In genomic region chr17:72412650-72413076, GRCh38 we compare ENCODE assay signal across 18 cellular contexts.
A peak's percentile ranks its signal among the peaks of the same experiment; 100 is the strongest.
DNase-seq lines count a peak whose midpoint lies in the region; ATAC-seq, FAIRE-seq and TF ChIP-seq lines count a peak whose summit lies in the region.
"Had no signal": no experiment of that assay in that cellular context is flagged by ENCODE, and none has a peak within 500 bp of the region (broad histone marks: within the 10 kb centered on the region; RNA-seq: fewer than 3 reads in every experiment).

No MANE protein-coding gene starts in this region.

- H3K9me3 ChIP-seq in HepG2 (ENCODE audit: low read length) (peaks cover 9% of the 10 kb centered on the region), right lobe of liver (no peaks in the 10 kb centered on the region), right cardiac atrium (ENCODE audit: control insufficient read depth, low read length) (no peaks in the 10 kb centered on the region), OCI-LY7 (ENCODE audit: low read length) (peaks cover 8% of the 10 kb centered on the region; the same call in 1 of the 2 replicates)

- H4K20me1 ChIP-seq in HepG2 (ENCODE audit: insufficient read depth, low read length) (no peaks in the 10 kb centered on the region), OCI-LY7 (ENCODE audit: insufficient read depth, low read length) (no peaks in the 10 kb centered on the region)

- no peak for TF ChIP-seq RAD21 in HepG2 (CRISPR knock-in tag; IDR thresholded peaks at IDR 0.05)

- no peak for TF ChIP-seq CTCF in HepG2 (CRISPR knock-in tag; IDR thresholded peaks at IDR 0.05)
- TF ChIP-seq CTCF in right lobe of liver (IDR thresholded peaks at IDR 0.05): no peak
- no peak for TF ChIP-seq CTCF in fibroblast of mammary gland (conservative IDR thresholded peaks at IDR 0.05; ENCODE audit: control insufficient read depth, insufficient read depth, low read depth, low read length)
- TF ChIP-seq CTCF in type B pancreatic cell (conservative IDR thresholded peaks at IDR 0.05): no peak
- no peak for TF ChIP-seq CTCF in OCI-LY7 (conservative IDR thresholded peaks at IDR 0.05; ENCODE audit: low read length)
- TF ChIP-seq CTCF in GM10266 (IDR thresholded peaks at IDR 0.05; ENCODE audit: control insufficient read depth, insufficient read depth, low read depth, missing control alignments): no peak

- H3K27ac Mint-ChIP-seq in type B pancreatic cell: peak overlapping the region; percentile 63
- H3K27ac Mint-ChIP-seq: CD14-positive monocyte had no signal

- H3K4me3 ChIP-seq in HepG2 (replicated peaks in 1 of 3; ENCODE audit: insufficient read depth in 1 of 3, low read depth in 2 of 3, low read length in 3 of 3) (peak overlapping the region in 1 of 3 experiments; percentile 28; a peak in 1 of 6 replicates), right lobe of liver (no peak overlapping the region), fibroblast of mammary gland (ENCODE audit: control insufficient read depth, low read depth, low read length) (no peak overlapping the region), right cardiac atrium (ENCODE audit: low read length) (no peak overlapping the region), OCI-LY7 (ENCODE audit: low read depth, low read length, poor library complexity, severe bottlenecking) (no peak overlapping the region)
- H3K4me3 ChIP-seq: Peyer's patch had no signal

- peaks cover 46% of the 10 kb centered on the region for H3K36me3 Mint-ChIP-seq in type B pancreatic cell
- H3K36me3 Mint-ChIP-seq: CD14-positive monocyte had no signal

- H3K4me1 ChIP-seq in HepG2 (ENCODE audit: insufficient read depth, low read length) (peaks cover 96% of the 10 kb centered on the region), right lobe of liver (no peaks in the 10 kb centered on the region), right cardiac atrium (ENCODE audit: control insufficient read depth, insufficient read depth, low read length) (peaks cover 6% of the 10 kb centered on the region), OCI-LY7 (ENCODE audit: insufficient read depth, low read length, poor library complexity, severe bottlenecking) (peaks cover 3% of the 10 kb centered on the region)

- H3K36me3 ChIP-seq in HepG2 (replicated peaks in 1 of 2; ENCODE audit: control insufficient read depth in 1 of 2, insufficient read depth in 2 of 2, low read length in 2 of 2) (peaks cover under 1 to 14% of the 10 kb centered on the region in 2 experiments), right lobe of liver (no peaks in the 10 kb centered on the region), OCI-LY7 (ENCODE audit: insufficient read depth, low read length) (no peaks in the 10 kb centered on the region)
- H3K36me3 ChIP-seq: Peyer's patch had no signal

- POLR2A ChIA-PET in HepG2 (lab: Yijun Ruan, JAX): interaction anchor here (0.7 to 7.5 kb wide), 30 partner anchors 8 to 291 kb away, joined by 3 to 169 read pairs (median 6); partner anchors contain the start of gene SOX9
- POLR2A ChIA-PET in OCI-LY7 (lab: Charles Lee): interaction anchor here (0.6 kb wide), 1 partner anchor 558 kb away, joined by 3 read pairs; no protein-coding TSS in a partner anchor

- H3K4me2 ChIP-seq in HepG2 (ENCODE audit: low read depth, low read length) (peak overlapping the region; percentile 60), OCI-LY7 (ENCODE audit: low read length) (no peak overlapping the region)

- H2AFZ ChIP-seq in HepG2 (ENCODE audit: low read length) (no peak overlapping the region), OCI-LY7 (ENCODE audit: low read length) (no peak overlapping the region)

- peaks cover 60% of the 10 kb centered on the region for H3K4me1 Mint-ChIP-seq in type B pancreatic cell (ENCODE audit: unreplicated experiment)
- H3K4me1 Mint-ChIP-seq: CD14-positive monocyte had no signal

- TF ChIP-seq POLR2A in HepG2 (IDR thresholded peaks at IDR 0.05; ENCODE audit: insufficient read depth in 1 of 2, low read depth in 2 of 2, low read length in 2 of 2) (no peak), right lobe of liver (IDR thresholded peaks at IDR 0.05) (no peak)

- H3K27ac ChIP-seq in HepG2 (ENCODE audit: extremely low read length, insufficient read depth, low read length): peak overlapping the region; percentile 89
- no peak overlapping the region for H3K27ac ChIP-seq in right lobe of liver
- H3K27ac ChIP-seq in right cardiac atrium (ENCODE audit: low read length): no peak overlapping the region
- no peak overlapping the region for H3K27ac ChIP-seq in OCI-LY7 (ENCODE audit: low read depth, low read length, poor library complexity, severe bottlenecking)
- H3K27ac ChIP-seq: Peyer's patch had no signal

- no peaks in the 10 kb centered on the region for H3K27me3 ChIP-seq in HepG2 (ENCODE audit: control insufficient read depth in 1 of 2, insufficient read depth in 2 of 2, low read length in 2 of 2)
- no peaks in the 10 kb centered on the region for H3K27me3 ChIP-seq in right lobe of liver
- H3K27me3 ChIP-seq in right cardiac atrium (ENCODE audit: control insufficient read depth, insufficient read depth): no peaks in the 10 kb centered on the region
- H3K27me3 ChIP-seq: Peyer's patch had no signal

- peaks cover 6% of the 10 kb centered on the region for H3K9me3 Mint-ChIP-seq in type B pancreatic cell

- H3K27me3 Mint-ChIP-seq in type B pancreatic cell: no peaks in the 10 kb centered on the region

- ATAC-seq in HepG2 (peak; percentile 59), right lobe of liver (no peak), right cardiac atrium (peak; percentile 58 to 71)

- CTCF ChIA-PET in HepG2 (lab: Yijun Ruan, JAX; ENCODE audit: low intra/inter-chr PET ratio, low total read pairs) (interaction anchor here (1.4 kb wide), 1 partner anchor 13 kb away, joined by 4 read pairs; no protein-coding TSS in a partner anchor), OCI-LY7 (lab: Charles Lee; ENCODE audit: unreplicated experiment) (no interaction called here)

- H3K9me2 ChIP-seq in OCI-LY7 (ENCODE audit: insufficient read depth, low read length): no peaks in the 10 kb centered on the region

- FAIRE-seq in HepG2 (lab: Jason Lieb, UNC): peak; percentile 4
- FAIRE-seq: A204.1 had no signal

- no peak for TF ChIP-seq EP300 in HepG2 (IDR thresholded peaks at IDR 0.05; ENCODE audit: low read depth in 2 of 2, low read length in 2 of 2)
- no peak for TF ChIP-seq EP300 in HepG2 (CRISPR knock-in tag; IDR thresholded peaks at IDR 0.05; ENCODE audit: borderline replicate concordance)

- WGBS in HepG2 (ENCODE audit: low lambda C conversion rate): 4% methylated on average over 5 of the region's 5 CpGs
- 45% methylated on average over 4 of the region's 5 CpGs for WGBS in right lobe of liver (ENCODE audit: insufficient coverage, low coverage, low lambda C conversion rate, missing lambda C conversion rate)
- 43% methylated on average over 5 of the region's 5 CpGs for WGBS in right cardiac atrium

- H3K4me3 Mint-ChIP-seq in type B pancreatic cell: peak overlapping the region; percentile 12
- H3K4me3 Mint-ChIP-seq: CD14-positive monocyte had no signal

- intact Hi-C loops in HepG2 (cut with micrococcal nuclease; ENCODE audit: unreplicated experiment): loop anchor here (1.0 to 5.0 kb wide), 6 partner anchors 13 to 107 kb away; no protein-coding TSS in a partner anchor
- intact Hi-C loops in right lobe of liver (cut with DNase I): no loop called here
- intact Hi-C loops in right cardiac atrium (cut with DNase I): no loop called here
- intact Hi-C loops in OCI-LY7 (cut with micrococcal nuclease; ENCODE audit: unreplicated experiment): no loop called here

- peaks cover 53% of the 10 kb centered on the region for H3K79me2 ChIP-seq in HepG2 (ENCODE audit: insufficient read depth, low read length)
- no peaks in the 10 kb centered on the region for H3K79me2 ChIP-seq in OCI-LY7 (ENCODE audit: insufficient read depth, low read depth, low read length)

- in situ Hi-C loops in HepG2 (cut with HindIII; ENCODE audit: extremely low pct_ligation_motif_present, low pct_unique_long_range_greater_than_20kb): no loop called here

- H3K9ac ChIP-seq in HepG2 (ENCODE audit: insufficient read depth, low read depth, low read length): peak overlapping the region; percentile 69

- BruUV-seq in HepG2 (replicated peaks; lab: Mats Ljungman, UMichigan) (TSS peak; percentile 60), OCI-LY7 (replicated peaks; lab: Mats Ljungman, UMichigan) (no TSS peak)

- DNase-seq in HepG2 (ENCODE audit: low spot score) (peak; percentile 70), right lobe of liver (no peak), fibroblast of mammary gland (ENCODE audit: low read depth) (peak; percentile 75), right cardiac atrium (peak in 1 of 3 donors; percentile 54), type B pancreatic cell (ENCODE audit: extremely low spot score, unreplicated experiment) (no peak), C1 segment of cervical spinal cord (lab: John Stamatoyannopoulos, UW) (no peak), OCI-LY7 (ENCODE audit: low spot score) (no peak), GM10266 (ENCODE audit: extremely low spot score) (no peak)
- DNase-seq: DMS153, EL, HCEC 1CT, NCI-H1417, NCI-H1930, NCI-H748 treated with DMSO at 0.1 percent for 48 hours, SIG-M5 had no signal

TF ChIP-seq in HepG2, 621 proteins besides CTCF, POLR2A, EP300 and RAD21 (continues in another document):
- no peak for TF ChIP-seq ELK4 (CRISPR knock-in tag; IDR thresholded peaks at IDR 0.05; ENCODE audit: borderline replicate concordance)
- 0 out of 2 replicates have a peak, but pooled peaks have one; percentile 69 for TF ChIP-seq ZNF235 (CRISPR knock-in tag; IDR thresholded peaks at IDR 0.05; ENCODE audit: borderline replicate concordance)

Comparison
In these comparisons a context has a peak if more than half of its experiments do, and no peak if none do; other contexts are left out.
1. ATAC-seq: peak in HepG2 (single experiment) and right cardiac atrium (2 of 2); none in right lobe of liver (0 of 4).
2. DNase-seq: peak in HepG2 (single experiment) and fibroblast of mammary gland (single experiment); none in right lobe of liver (0 of 3), type B pancreatic cell (single experiment), C1 segment of cervical spinal cord (0 of 14), OCI-LY7 (single experiment) and GM10266 (single experiment).